ENCODE assay signal across 11 cellular contexts in genomic region chr1:167706931-167707877, GRCh38. TPM values are rescaled to one million over a fixed set of nuclear protein-coding genes. Genes with fewer than 3 reads are reported as not detected.
DNase-seq lines count a peak whose midpoint lies in the region; ATAC-seq and TF ChIP-seq lines count a peak whose summit lies in the region.
"Had no signal": no experiment of that assay in that cellular context is flagged by ENCODE, and none has a peak within 500 bp of the region (broad histone marks: within the 10 kb centered on the region; RNA-seq: fewer than 3 reads in every experiment).

No MANE protein-coding gene starts in this region.

- WGBS in lower leg skin, 2 donors, result 90% methylated on average over 10 of the region's 10 CpGs

- no peak for DNase-seq in stimulated activated naive CD8-positive, alpha-beta T cell treated with anti-CD3 and anti-CD28 coated beads, Interleukin-15, Interleukin-2, amounts not matched to agents 100 U/mL and 50 U/mL, for 24 hours
- DNase-seq in WERI-Rb-1 (peak; percentile 8), foreskin melanocyte (no peak), GM19238 (ENCODE audit: insufficient read length, low spot score) (no peak), iPS-NIHi11 (ENCODE audit: low spot score) (no peak), lower leg skin (ENCODE audit: low spot score in 2 of 2) (no peak)
- DNase-seq: NCI-H69 had no signal

- intact Hi-C loops in lower leg skin (cut with DNase I; ENCODE audit: low total_unique reads), result no loop called here

- H3K36me3 ChIP-seq in WERI-Rb-1, result no peaks in the 10 kb centered on the region

- no peaks in the 10 kb centered on the region for H3K27me3 Mint-ChIP-seq in stimulated activated naive CD8-positive, alpha-beta T cell treated with anti-CD3 and anti-CD28 coated beads, Interleukin-15, Interleukin-2, amounts not matched to agents 100 ng/mL and 50 ng/mL, for 24 hours

- H3K9me3 ChIP-seq in WERI-Rb-1 (ENCODE audit: severe bottlenecking), result no peaks in the 10 kb centered on the region

- no peak overlapping the region for H3K4me3 Mint-ChIP-seq in stimulated activated naive CD8-positive, alpha-beta T cell treated with anti-CD3 and anti-CD28 coated beads, Interleukin-15, Interleukin-2, amounts not matched to agents 100 ng/mL and 50 ng/mL, for 24 hours
- H3K4me3 Mint-ChIP-seq: dendritic cell treated with granulocyte-macrophage colony-stimulating factor and Interleukin-4, amounts not matched to agents 40 ng/mL and 50 ng/mL, for 4 days; T-helper 1 cell treated with Interleukin-12 subunit alpha and Interleukin-12 subunit beta and Interleukin-4 antibody, amounts not matched to agents 30 μg/mL and 1 μg/mL, for 36 hours had no signal

- peaks cover 31% of the 10 kb centered on the region for H3K4me1 Mint-ChIP-seq in stimulated activated naive CD8-positive, alpha-beta T cell treated with anti-CD3 and anti-CD28 coated beads, Interleukin-15, Interleukin-2, amounts not matched to agents 100 ng/mL and 50 ng/mL, for 24 hours (ENCODE audit: low read depth)

- no peaks in the 10 kb centered on the region for H3K9me3 Mint-ChIP-seq in stimulated activated naive CD8-positive, alpha-beta T cell treated with anti-CD3 and anti-CD28 coated beads, Interleukin-15, Interleukin-2, amounts not matched to agents 100 ng/mL and 50 ng/mL, for 24 hours
- H3K9me3 Mint-ChIP-seq: dendritic cell treated with granulocyte-macrophage colony-stimulating factor and Interleukin-4, amounts not matched to agents 40 ng/mL and 50 ng/mL, for 4 days; T-helper 1 cell treated with Interleukin-12 subunit alpha and Interleukin-12 subunit beta and Interleukin-4 antibody, amounts not matched to agents 30 μg/mL and 1 μg/mL, for 36 hours had no signal

- TF ChIP-seq CTCF in WERI-Rb-1 (IDR thresholded peaks at IDR 0.05; ENCODE audit: low read depth, low read length), result no peak
- no peak for TF ChIP-seq CTCF in lower leg skin (IDR thresholded peaks at IDR 0.05)

- no peaks in the 10 kb centered on the region for H3K27me3 ChIP-seq in WERI-Rb-1 (ENCODE audit: insufficient read depth, low read depth, severe bottlenecking)

- H3K36me3 Mint-ChIP-seq in stimulated activated naive CD8-positive, alpha-beta T cell treated with anti-CD3 and anti-CD28 coated beads, Interleukin-15, Interleukin-2, amounts not matched to agents 100 ng/mL and 50 ng/mL, for 24 hours (ENCODE audit: low read depth), result peaks cover 18% of the 10 kb centered on the region

- no peak for ATAC-seq in stimulated activated naive CD8-positive, alpha-beta T cell treated with anti-CD3 and anti-CD28 coated beads, Interleukin-15, Interleukin-2, amounts not matched to agents 100 U/mL and 50 U/mL, for 24 hours
- ATAC-seq in HG02852 (IDR thresholded peaks at IDR 0.05; ENCODE audit: unreplicated experiment), result peak; percentile 58

- TF ChIP-seq POLR2A in lower leg skin (IDR thresholded peaks at IDR 0.05), result no peak

- peak overlapping the region; percentile 42 for H3K27ac Mint-ChIP-seq in stimulated activated naive CD8-positive, alpha-beta T cell treated with anti-CD3 and anti-CD28 coated beads, Interleukin-15, Interleukin-2, amounts not matched to agents 100 ng/mL and 50 ng/mL, for 24 hours
- H3K27ac Mint-ChIP-seq: dendritic cell treated with granulocyte-macrophage colony-stimulating factor and Interleukin-4, amounts not matched to agents 40 ng/mL and 50 ng/mL, for 4 days; T-helper 1 cell treated with Interleukin-12 subunit alpha and Interleukin-12 subunit beta and Interleukin-4 antibody, amounts not matched to agents 30 μg/mL and 1 μg/mL, for 36 hours had no signal

- H3K4me3 ChIP-seq in WERI-Rb-1 (ENCODE audit: low read depth, low read length), result no peak overlapping the region
- no peak overlapping the region for H3K4me3 ChIP-seq in lower leg skin (ENCODE audit: low read depth, poor library complexity, severe bottlenecking)

- no peak overlapping the region for H3K27ac ChIP-seq in WERI-Rb-1

RNA-seq across cellular contexts. Expression of gene MPZL1, which starts 14.6 kb away (rescaled TPM):
- 10 to 100 TPM; 24.9 to 54.6 (median 30.9) TPM for total RNA-seq in lower leg skin
